14 cellular contexts compared by ENCODE assay signal in the genomic region with DNA sequence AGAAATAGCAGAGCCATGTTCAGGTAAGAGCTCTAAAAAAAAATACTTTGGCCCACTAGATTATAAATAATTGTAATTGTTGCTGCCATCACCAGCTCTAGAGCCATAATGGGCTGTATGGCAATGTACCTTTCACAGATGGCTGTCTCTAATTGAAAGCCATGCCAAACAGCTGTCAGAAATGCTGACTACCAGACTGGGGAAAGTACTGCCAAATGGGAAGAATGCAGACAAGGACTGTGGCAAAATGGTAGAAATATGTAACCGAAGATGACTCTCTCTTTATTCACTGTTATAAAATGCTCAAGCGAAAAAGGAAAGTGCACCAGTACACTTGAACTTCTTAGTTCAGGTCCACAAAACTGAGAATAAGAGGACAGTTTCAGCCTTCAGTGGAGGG.
"Had no signal": no experiment of that assay in that cellular context is flagged by ENCODE, and none has a peak within 500 bp of the region (broad histone marks: within the 10 kb centered on the region; RNA-seq: fewer than 3 reads in every experiment).

No MANE protein-coding gene starts in this region.

- H3K27me3 ChIP-seq: pancreas, stomach had no signal

- H3K4me3 Mint-ChIP-seq: brain; dendritic cell treated with granulocyte-macrophage colony-stimulating factor and Interleukin-4, amounts not matched to agents 40 ng/mL and 50 ng/mL, for 4 days; endodermal cell; mesothelial cell of epicardium; naive B cell had no signal

- H3K9me3 Mint-ChIP-seq: dendritic cell treated with granulocyte-macrophage colony-stimulating factor and Interleukin-4, amounts not matched to agents 40 ng/mL and 50 ng/mL, for 4 days had no signal

- H3K9me3 ChIP-seq: pancreas, stomach, thoracic aorta had no signal

- H3K36me3 Mint-ChIP-seq: activated naive CD4-positive, alpha-beta T cell treated with anti-CD3 and anti-CD28 coated beads, Interleukin-2, amount 50 U/mL, for 72 hours; brain; mesothelial cell of epicardium had no signal

- H3K4me1 ChIP-seq: pancreas, stomach had no signal

- H3K36me3 ChIP-seq: pancreas, stomach, thoracic aorta had no signal

- ATAC-seq: activated naive CD4-positive, alpha-beta T cell treated with anti-CD3 and anti-CD28 coated beads, Interleukin-2, amount 50 U/mL, for 72 hours; pancreas had no signal

- H3K4me3 ChIP-seq: pancreas, stomach, thoracic aorta had no signal

- H3K27ac Mint-ChIP-seq: activated naive CD4-positive, alpha-beta T cell treated with anti-CD3 and anti-CD28 coated beads, Interleukin-2, amount 50 U/mL, for 72 hours; dendritic cell treated with granulocyte-macrophage colony-stimulating factor and Interleukin-4, amounts not matched to agents 40 ng/mL and 50 ng/mL, for 4 days; endodermal cell; mesothelial cell of epicardium; naive B cell had no signal

- DNase-seq: activated T-cell treated with anti-CD3 and anti-CD28 coated beads, Interleukin-2, amount 50 U/mL, for 1 hour; amygdala; cerebellar nuclear complex; endodermal cell; erythroblast; glutamatergic neuron; naive B cell; pancreas; stomach had no signal

- H3K27ac ChIP-seq: pancreas, stomach, thoracic aorta had no signal

- H3K4me1 Mint-ChIP-seq: brain, endodermal cell, mesothelial cell of epicardium, naive B cell had no signal
